27 cellular contexts compared by ENCODE assay signal in genomic region chr3:89624494-89624893, GRCh38.
"Had no signal": no experiment of that assay in that cellular context is flagged by ENCODE, and none has a peak within 500 bp of the region (broad histone marks: within the 10 kb centered on the region; RNA-seq: fewer than 3 reads in every experiment).

No MANE protein-coding gene starts in this region.

- H3K27ac ChIP-seq: stomach, suprapubic skin, testis, thoracic aorta, thyroid gland, tibial artery, tibial nerve, transverse colon, upper lobe of left lung, upper lobe of right lung, uterus, vagina had no signal

- H3K4me3 ChIP-seq: stomach, suprapubic skin, testis, thoracic aorta, thyroid gland, tibial artery, tibial nerve, transverse colon, upper lobe of left lung, upper lobe of right lung, uterus, vagina had no signal

- H3K4me1 ChIP-seq: stomach, suprapubic skin, testis, tibial artery, tibial nerve, transverse colon, upper lobe of left lung, upper lobe of right lung, uterus, vagina had no signal

- H3K36me3 ChIP-seq: stomach, suprapubic skin, thoracic aorta, thyroid gland, tibial artery, tibial nerve, transverse colon, upper lobe of left lung, upper lobe of right lung, uterus, vagina had no signal

- H3K9me3 ChIP-seq: stomach, suprapubic skin, testis, thoracic aorta, thyroid gland, tibial artery, tibial nerve, transverse colon, upper lobe of left lung, upper lobe of right lung, uterus, vagina had no signal

- DNase-seq: stimulated activated CD4-positive, alpha-beta T cell treated with anti-CD3 and anti-CD28 coated beads, Interleukin-2, amount 100 ng/mL, for 48 hours; stimulated activated CD4-positive, alpha-beta T cell treated with anti-CD3 and anti-CD28 coated beads, Interleukin-4, amount 100 ng/mL, for 1 hour; stimulated activated CD4-positive, alpha-beta T cell treated with anti-CD3 and anti-CD28 coated beads, Interleukin-4, amount 100 ng/mL, for 24 hours; stimulated activated CD4-positive, alpha-beta T cell treated with anti-CD3 and anti-CD28 coated beads, Interleukin-4, amount 100 ng/mL, for 4 hours; stimulated activated CD8-positive, alpha-beta memory T cell treated with anti-CD3 and anti-CD28 coated beads, Interleukin-4, amount 100 ng/mL, for 48 hours; stimulated activated naive B cell treated with anti-CD40 and anti-IgM and Interleukin-4, amounts not matched to agents 10 μg/mL and 1 μg/mL and 100 μg/mL, for 72 hours; stimulated activated naive CD4-positive, alpha-beta T cell; stimulated activated naive CD4-positive, alpha-beta T cell treated with Interleukin-2 at 50 U/mL for 16 hours; stimulated activated naive CD8-positive, alpha-beta T cell treated with anti-CD3 and anti-CD28 coated beads, Interleukin-15, amount 100 ng/mL, for 72 hours; stimulated activated naive CD8-positive, alpha-beta T cell treated with anti-CD3 and anti-CD28 coated beads, Interleukin-15, Interleukin-2, amounts not matched to agents 100 U/mL and 50 U/mL, for 24 hours; stomach; substantia nigra; testis; thyroid gland; tibial artery; transverse colon; trophoblast cell; upper lobe of left lung; upper lobe of right lung; uterus had no signal

- H3K27me3 ChIP-seq: stomach, suprapubic skin, testis, thyroid gland, tibial artery, tibial nerve, transverse colon, upper lobe of left lung, upper lobe of right lung, uterus, vagina had no signal

- ATAC-seq: stimulated activated effector memory CD8-positive, alpha-beta T cell treated with anti-CD3 and anti-CD28 coated beads, Interleukin-12 subunit alpha, Interleukin-12 subunit beta, amount 100 ng/mL, for 72 hours; stimulated activated memory B cell treated with anti-CD40 and anti-IgM and Interleukin-4, amounts not matched to agents 10 μg/mL and 1 μg/mL and 100 μg/mL, for 72 hours; stimulated activated naive B cell treated with anti-CD40 and anti-IgM and Interleukin-4, amounts not matched to agents 10 μg/mL and 1 μg/mL and 100 μg/mL, for 72 hours; stimulated activated naive CD8-positive, alpha-beta T cell treated with anti-CD3 and anti-CD28 coated beads, Interleukin-15, amount 100 ng/mL, for 72 hours; stimulated activated naive CD8-positive, alpha-beta T cell treated with anti-CD3 and anti-CD28 coated beads, Interleukin-15, Interleukin-2, amounts not matched to agents 100 U/mL and 50 U/mL, for 24 hours; upper lobe of right lung had no signal

- FAIRE-seq: urothelium cell line had no signal
